Comparison of ENCODE assay signal across 1 cellular context in the genomic region with DNA sequence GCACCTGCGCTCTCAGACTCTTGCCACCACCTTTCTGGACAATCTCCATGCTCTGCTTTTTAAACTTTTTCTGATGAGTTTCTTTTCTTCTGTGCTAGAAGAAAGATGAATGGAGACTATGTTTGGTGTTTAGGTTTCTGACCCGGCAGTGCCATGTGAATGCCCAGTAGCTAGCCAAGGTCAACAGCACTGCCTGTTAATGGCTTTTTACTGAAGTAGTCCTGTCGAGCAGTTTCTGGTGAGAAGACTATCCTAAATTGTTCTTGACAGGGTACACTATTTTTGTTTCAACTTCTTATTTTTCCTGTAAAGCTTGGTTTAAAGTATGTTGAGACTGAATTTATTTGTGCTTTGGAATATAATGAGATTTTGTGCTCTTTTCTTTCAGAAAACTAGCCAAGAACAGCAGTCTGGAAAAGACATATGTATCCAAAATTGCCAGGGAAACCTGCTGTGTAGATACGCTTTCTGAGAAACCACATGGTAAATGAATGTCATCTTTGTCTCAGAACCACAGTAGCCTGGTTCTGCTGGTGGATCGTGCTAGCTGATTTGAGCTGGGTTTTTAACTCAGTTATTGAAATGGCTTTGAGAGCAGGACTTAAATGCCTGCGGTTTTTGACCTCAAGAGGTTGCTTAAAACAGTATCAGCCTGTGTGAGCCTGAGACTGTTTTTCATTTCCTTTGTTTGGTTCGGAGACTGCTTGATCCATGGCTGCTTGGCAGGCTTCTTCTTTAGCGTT.
A peak's percentile ranks its signal among the peaks of the same experiment; 100 is the strongest.
TF ChIP-seq lines count a peak whose summit lies in the region.

No MANE protein-coding gene starts in this region.

TF ChIP-seq in GM12878, 131 proteins besides CTCF, POLR2A, EP300 and RAD21 (continued from another document):
- TF ChIP-seq, protein P1, sequence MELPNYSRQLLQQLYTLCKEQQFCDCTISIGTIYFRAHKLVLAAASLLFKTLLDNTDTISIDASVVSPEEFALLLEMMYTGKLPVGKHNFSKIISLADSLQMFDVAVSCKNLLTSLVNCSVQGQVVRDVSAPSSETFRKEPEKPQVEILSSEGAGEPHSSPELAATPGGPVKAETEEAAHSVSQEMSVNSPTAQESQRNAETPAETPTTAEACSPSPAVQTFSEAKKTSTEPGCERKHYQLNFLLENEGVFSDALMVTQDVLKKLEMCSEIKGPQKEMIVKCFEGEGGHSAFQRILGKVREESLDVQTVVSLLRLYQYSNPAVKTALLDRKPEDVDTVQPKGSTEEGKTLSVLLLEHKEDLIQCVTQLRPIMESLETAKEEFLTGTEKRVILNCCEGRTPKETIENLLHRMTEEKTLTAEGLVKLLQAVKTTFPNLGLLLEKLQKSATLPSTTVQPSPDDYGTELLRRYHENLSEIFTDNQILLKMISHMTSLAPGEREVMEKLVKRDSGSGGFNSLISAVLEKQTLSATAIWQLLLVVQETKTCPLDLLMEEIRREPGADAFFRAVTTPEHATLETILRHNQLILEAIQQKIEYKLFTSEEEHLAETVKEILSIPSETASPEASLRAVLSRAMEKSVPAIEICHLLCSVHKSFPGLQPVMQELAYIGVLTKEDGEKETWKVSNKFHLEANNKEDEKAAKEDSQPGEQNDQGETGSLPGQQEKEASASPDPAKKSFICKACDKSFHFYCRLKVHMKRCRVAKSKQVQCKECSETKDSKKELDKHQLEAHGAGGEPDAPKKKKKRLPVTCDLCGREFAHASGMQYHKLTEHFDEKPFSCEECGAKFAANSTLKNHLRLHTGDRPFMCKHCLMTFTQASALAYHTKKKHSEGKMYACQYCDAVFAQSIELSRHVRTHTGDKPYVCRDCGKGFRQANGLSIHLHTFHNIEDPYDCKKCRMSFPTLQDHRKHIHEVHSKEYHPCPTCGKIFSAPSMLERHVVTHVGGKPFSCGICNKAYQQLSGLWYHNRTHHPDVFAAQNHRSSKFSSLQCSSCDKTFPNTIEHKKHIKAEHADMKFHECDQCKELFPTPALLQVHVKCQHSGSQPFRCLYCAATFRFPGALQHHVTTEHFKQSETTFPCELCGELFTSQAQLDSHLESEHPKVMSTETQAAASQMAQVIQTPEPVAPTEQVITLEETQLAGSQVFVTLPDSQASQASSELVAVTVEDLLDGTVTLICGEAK (IDR thresholded peaks at IDR 0.05; ENCODE audit: borderline replicate concordance), result peak; percentile 26; the same call in 1 of the 2 replicates
- TF ChIP-seq, protein P2, sequence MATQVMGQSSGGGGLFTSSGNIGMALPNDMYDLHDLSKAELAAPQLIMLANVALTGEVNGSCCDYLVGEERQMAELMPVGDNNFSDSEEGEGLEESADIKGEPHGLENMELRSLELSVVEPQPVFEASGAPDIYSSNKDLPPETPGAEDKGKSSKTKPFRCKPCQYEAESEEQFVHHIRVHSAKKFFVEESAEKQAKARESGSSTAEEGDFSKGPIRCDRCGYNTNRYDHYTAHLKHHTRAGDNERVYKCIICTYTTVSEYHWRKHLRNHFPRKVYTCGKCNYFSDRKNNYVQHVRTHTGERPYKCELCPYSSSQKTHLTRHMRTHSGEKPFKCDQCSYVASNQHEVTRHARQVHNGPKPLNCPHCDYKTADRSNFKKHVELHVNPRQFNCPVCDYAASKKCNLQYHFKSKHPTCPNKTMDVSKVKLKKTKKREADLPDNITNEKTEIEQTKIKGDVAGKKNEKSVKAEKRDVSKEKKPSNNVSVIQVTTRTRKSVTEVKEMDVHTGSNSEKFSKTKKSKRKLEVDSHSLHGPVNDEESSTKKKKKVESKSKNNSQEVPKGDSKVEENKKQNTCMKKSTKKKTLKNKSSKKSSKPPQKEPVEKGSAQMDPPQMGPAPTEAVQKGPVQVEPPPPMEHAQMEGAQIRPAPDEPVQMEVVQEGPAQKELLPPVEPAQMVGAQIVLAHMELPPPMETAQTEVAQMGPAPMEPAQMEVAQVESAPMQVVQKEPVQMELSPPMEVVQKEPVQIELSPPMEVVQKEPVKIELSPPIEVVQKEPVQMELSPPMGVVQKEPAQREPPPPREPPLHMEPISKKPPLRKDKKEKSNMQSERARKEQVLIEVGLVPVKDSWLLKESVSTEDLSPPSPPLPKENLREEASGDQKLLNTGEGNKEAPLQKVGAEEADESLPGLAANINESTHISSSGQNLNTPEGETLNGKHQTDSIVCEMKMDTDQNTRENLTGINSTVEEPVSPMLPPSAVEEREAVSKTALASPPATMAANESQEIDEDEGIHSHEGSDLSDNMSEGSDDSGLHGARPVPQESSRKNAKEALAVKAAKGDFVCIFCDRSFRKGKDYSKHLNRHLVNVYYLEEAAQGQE (IDR thresholded peaks at IDR 0.05; ENCODE audit: low read depth, low read length), result no peak
- TF ChIP-seq HDAC2 (IDR thresholded peaks at IDR 0.05), result no peak
- TF ChIP-seq CBX5 (IDR thresholded peaks at IDR 0.05; ENCODE audit: low read depth), result no peak
- no peak for TF ChIP-seq FOXK2 (IDR thresholded peaks at IDR 0.05)
- no peak; the same call in 1 of the 2 replicates for TF ChIP-seq SPI1 (IDR thresholded peaks at IDR 0.05; ENCODE audit: borderline replicate concordance, insufficient read depth, low read depth, low read length)
- peak; percentile 78; the same call in 1 of the 2 replicates for TF ChIP-seq BCL11A (IDR thresholded peaks at IDR 0.05; ENCODE audit: low read depth, low read length)
- TF ChIP-seq FOXM1 (IDR thresholded peaks at IDR 0.05; ENCODE audit: low read depth, low read length), result no peak
- no peak for TF ChIP-seq LARP7 (IDR thresholded peaks at IDR 0.05)
- TF ChIP-seq ZNF207 (IDR thresholded peaks at IDR 0.05; ENCODE audit: borderline replicate concordance), result no peak
- TF ChIP-seq DPF2 (IDR thresholded peaks at IDR 0.05), result no peak
- peak; percentile 52; the same call in 1 of the 2 replicates for TF ChIP-seq PAX5 (IDR thresholded peaks at IDR 0.05; ENCODE audit: borderline replicate concordance, low read depth, low read length)
- no peak for TF ChIP-seq SRF (IDR thresholded peaks at IDR 0.05; ENCODE audit: low read depth in 2 of 2, low read length in 2 of 2)
- no peak for TF ChIP-seq RB1 (IDR thresholded peaks at IDR 0.05; ENCODE audit: borderline replicate concordance)
- peak; percentile 94 for TF ChIP-seq RUNX3 (IDR thresholded peaks at IDR 0.05; ENCODE audit: low read length)
- TF ChIP-seq MXI1 (IDR thresholded peaks at IDR 0.05; ENCODE audit: low read depth, low read length), result peak; percentile 45; the same call in 1 of the 2 replicates
- TF ChIP-seq, protein P3, sequence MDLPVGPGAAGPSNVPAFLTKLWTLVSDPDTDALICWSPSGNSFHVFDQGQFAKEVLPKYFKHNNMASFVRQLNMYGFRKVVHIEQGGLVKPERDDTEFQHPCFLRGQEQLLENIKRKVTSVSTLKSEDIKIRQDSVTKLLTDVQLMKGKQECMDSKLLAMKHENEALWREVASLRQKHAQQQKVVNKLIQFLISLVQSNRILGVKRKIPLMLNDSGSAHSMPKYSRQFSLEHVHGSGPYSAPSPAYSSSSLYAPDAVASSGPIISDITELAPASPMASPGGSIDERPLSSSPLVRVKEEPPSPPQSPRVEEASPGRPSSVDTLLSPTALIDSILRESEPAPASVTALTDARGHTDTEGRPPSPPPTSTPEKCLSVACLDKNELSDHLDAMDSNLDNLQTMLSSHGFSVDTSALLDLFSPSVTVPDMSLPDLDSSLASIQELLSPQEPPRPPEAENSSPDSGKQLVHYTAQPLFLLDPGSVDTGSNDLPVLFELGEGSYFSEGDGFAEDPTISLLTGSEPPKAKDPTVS (IDR thresholded peaks at IDR 0.05; ENCODE audit: low read depth, low read length), result no peak
- TF ChIP-seq, protein P4, sequence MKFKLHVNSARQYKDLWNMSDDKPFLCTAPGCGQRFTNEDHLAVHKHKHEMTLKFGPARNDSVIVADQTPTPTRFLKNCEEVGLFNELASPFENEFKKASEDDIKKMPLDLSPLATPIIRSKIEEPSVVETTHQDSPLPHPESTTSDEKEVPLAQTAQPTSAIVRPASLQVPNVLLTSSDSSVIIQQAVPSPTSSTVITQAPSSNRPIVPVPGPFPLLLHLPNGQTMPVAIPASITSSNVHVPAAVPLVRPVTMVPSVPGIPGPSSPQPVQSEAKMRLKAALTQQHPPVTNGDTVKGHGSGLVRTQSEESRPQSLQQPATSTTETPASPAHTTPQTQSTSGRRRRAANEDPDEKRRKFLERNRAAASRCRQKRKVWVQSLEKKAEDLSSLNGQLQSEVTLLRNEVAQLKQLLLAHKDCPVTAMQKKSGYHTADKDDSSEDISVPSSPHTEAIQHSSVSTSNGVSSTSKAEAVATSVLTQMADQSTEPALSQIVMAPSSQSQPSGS (IDR thresholded peaks at IDR 0.05; ENCODE audit: low read length), result peak; percentile 46; the same call in 1 of the 2 replicates
- TF ChIP-seq IKZF2 (IDR thresholded peaks at IDR 0.05), result peak in 1 of 2 experiments; percentile 68; a peak in 3 of 4 replicates
- no peak for TF ChIP-seq EED (IDR thresholded peaks at IDR 0.05; ENCODE audit: low read depth)
- no peak for TF ChIP-seq CHD4 (IDR thresholded peaks at IDR 0.05)
- TF ChIP-seq NFIC (IDR thresholded peaks at IDR 0.05; ENCODE audit: low read depth, low read length), result peak; percentile 33; the same call in 1 of the 2 replicates
- no peak for TF ChIP-seq POLR2AphosphoS5 (IDR thresholded peaks at IDR 0.05; ENCODE audit: low read length)
- no peak for TF ChIP-seq EZH2 (IDR thresholded peaks at IDR 0.05; ENCODE audit: borderline replicate concordance, control insufficient read depth, low read depth, low read length)
- no peak for TF ChIP-seq TCF3 (IDR thresholded peaks at IDR 0.05; ENCODE audit: borderline replicate concordance, insufficient read depth, low read depth, low read length)
- TF ChIP-seq ZBED1 (IDR thresholded peaks at IDR 0.05; ENCODE audit: borderline replicate concordance), result no peak
- TF ChIP-seq, protein P5, sequence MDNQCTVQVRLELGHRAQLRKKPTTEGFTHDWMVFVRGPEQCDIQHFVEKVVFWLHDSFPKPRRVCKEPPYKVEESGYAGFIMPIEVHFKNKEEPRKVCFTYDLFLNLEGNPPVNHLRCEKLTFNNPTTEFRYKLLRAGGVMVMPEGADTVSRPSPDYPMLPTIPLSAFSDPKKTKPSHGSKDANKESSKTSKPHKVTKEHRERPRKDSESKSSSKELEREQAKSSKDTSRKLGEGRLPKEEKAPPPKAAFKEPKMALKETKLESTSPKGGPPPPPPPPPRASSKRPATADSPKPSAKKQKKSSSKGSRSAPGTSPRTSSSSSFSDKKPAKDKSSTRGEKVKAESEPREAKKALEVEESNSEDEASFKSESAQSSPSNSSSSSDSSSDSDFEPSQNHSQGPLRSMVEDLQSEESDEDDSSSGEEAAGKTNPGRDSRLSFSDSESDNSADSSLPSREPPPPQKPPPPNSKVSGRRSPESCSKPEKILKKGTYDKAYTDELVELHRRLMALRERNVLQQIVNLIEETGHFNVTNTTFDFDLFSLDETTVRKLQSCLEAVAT (IDR thresholded peaks at IDR 0.05), result peak; percentile 85
- TF ChIP-seq ZNF622 (IDR thresholded peaks at IDR 0.05), result no peak
- no peak for TF ChIP-seq NFYA (IDR thresholded peaks at IDR 0.05; ENCODE audit: borderline replicate concordance, low read depth, low read length)
- TF ChIP-seq, protein P6, sequence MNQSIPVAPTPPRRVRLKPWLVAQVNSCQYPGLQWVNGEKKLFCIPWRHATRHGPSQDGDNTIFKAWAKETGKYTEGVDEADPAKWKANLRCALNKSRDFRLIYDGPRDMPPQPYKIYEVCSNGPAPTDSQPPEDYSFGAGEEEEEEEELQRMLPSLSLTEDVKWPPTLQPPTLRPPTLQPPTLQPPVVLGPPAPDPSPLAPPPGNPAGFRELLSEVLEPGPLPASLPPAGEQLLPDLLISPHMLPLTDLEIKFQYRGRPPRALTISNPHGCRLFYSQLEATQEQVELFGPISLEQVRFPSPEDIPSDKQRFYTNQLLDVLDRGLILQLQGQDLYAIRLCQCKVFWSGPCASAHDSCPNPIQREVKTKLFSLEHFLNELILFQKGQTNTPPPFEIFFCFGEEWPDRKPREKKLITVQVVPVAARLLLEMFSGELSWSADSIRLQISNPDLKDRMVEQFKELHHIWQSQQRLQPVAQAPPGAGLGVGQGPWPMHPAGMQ (IDR thresholded peaks at IDR 0.05; ENCODE audit: borderline replicate concordance), result no peak
TF ChIP-seq in GM12878: peak in this region for 28.
